In the genomic region with DNA sequence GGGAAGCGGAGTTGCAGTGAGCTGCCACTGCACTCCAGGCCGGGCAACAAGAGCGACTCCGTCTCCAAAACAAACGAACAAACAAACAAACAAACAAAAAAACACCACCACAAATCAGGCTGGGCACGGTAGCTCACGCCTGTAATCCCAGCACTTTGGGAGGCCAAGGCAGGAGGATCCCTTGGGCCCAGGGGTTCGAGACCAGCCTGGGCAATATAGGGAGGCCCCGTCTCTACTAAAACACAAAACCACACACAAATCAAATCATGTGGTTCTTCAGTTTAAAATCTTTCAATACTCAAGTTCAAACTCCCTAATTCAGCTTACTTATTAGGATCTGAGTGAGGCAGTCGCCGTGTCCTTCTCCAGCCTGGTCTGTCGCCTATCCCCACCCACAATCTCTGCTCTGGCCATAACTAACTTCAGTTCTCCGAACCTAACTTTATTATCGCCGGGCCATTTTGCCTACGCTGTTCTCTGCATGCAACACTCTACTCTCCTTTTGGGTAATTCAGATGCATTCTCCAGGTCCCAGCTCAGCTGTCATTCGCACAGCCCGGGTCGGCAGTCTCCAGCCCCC, we compare ENCODE assay signal across 1 cellular context.
TF ChIP-seq lines count a peak whose summit lies in the region.

No MANE protein-coding gene starts in this region.

TF ChIP-seq in HCT116, 20 proteins besides CTCF, POLR2A, EP300 and RAD21 (continued from another document):
- TF ChIP-seq EZH2phosphoT487 (IDR thresholded peaks at IDR 0.05; ENCODE audit: borderline replicate concordance) (no peak), EZH2 (IDR thresholded peaks at IDR 0.05) (no peak), SP1 (IDR thresholded peaks at IDR 0.05; ENCODE audit: low read depth) (no peak), CBX3 (IDR thresholded peaks at IDR 0.05; ENCODE audit: low read depth) (no peak), FOSL1 (IDR thresholded peaks at IDR 0.05; ENCODE audit: low read depth) (no peak)
TF ChIP-seq in HCT116: peak in this region for 0.
